13 cellular contexts compared by ENCODE assay signal in genomic region chr10:94344522-94345122, GRCh38.
DNase-seq lines count a peak whose midpoint lies in the region; ATAC-seq and TF ChIP-seq lines count a peak whose summit lies in the region.
"Had no signal": no experiment of that assay in that cellular context is flagged by ENCODE, and none has a peak within 500 bp of the region (broad histone marks: within the 10 kb centered on the region; RNA-seq: fewer than 3 reads in every experiment).

No MANE protein-coding gene starts in this region.

- H3K9ac ChIP-seq in OCI-LY3 (ENCODE audit: low read length): peak overlapping the region; percentile 57

- no peak overlapping the region for H2AFZ ChIP-seq in OCI-LY3 (ENCODE audit: low read depth, low read length)

- no peaks in the 10 kb centered on the region for H4K20me1 ChIP-seq in OCI-LY3 (ENCODE audit: insufficient read depth, low read length)

- peak overlapping the region; percentile 68 for H3K4me2 ChIP-seq in OCI-LY3 (ENCODE audit: low read length)

- peaks cover 44% of the 10 kb centered on the region for H3K36me3 ChIP-seq in OCI-LY3 (replicated peaks; ENCODE audit: low read depth, low read length)

- peak overlapping the region; percentile 95 for H3K27ac ChIP-seq in OCI-LY3 (ENCODE audit: low read length)
- H3K27ac ChIP-seq: C4-2B had no signal

- ATAC-seq in GM18517 (IDR thresholded peaks at IDR 0.05; ENCODE audit: unreplicated experiment) (peak; percentile 96), GM21447 (IDR thresholded peaks at IDR 0.05; ENCODE audit: unreplicated experiment) (peak; percentile 98), HG03095 (IDR thresholded peaks at IDR 0.05; ENCODE audit: unreplicated experiment) (peak; percentile 98)

- DNase-seq in D341Med (ENCODE audit: low spot score): no peak
- DNase-seq in globus pallidus (ENCODE audit: low spot score): no peak
- no peak for DNase-seq in erythroblast (lab: John Stamatoyannopoulos, UW)
- DNase-seq in NCI-H146 treated with DMSO at 0.1 percent for 48 hours (lab: John Stamatoyannopoulos, UW; ENCODE audit: unreplicated experiment): no peak
- DNase-seq: activated CD4-positive, alpha-beta memory T cell treated with anti-CD3 and anti-CD28 coated beads for 36 hours; amygdala; occipital lobe; stimulated activated CD4-positive, alpha-beta T cell treated with anti-CD3 and anti-CD28 coated beads, Interleukin-4, amount 100 ng/mL, for 1 hour had no signal

- H3K4me1 ChIP-seq in OCI-LY3 (ENCODE audit: low read length): peaks cover 41% of the 10 kb centered on the region

- no peak for TF ChIP-seq CTCF in OCI-LY3 (IDR thresholded peaks at IDR 0.05; ENCODE audit: low read depth, low read length)

- TF ChIP-seq POLR2A in erythroblast (IDR thresholded peaks at IDR 0.05; ENCODE audit: low read length): no peak

- H3K4me3 ChIP-seq in OCI-LY3 (ENCODE audit: low read length): peak overlapping the region; percentile 54

- H3K9me3 ChIP-seq in OCI-LY3 (ENCODE audit: insufficient read depth, low read length): no peaks in the 10 kb centered on the region

- H3K27me3 ChIP-seq in OCI-LY3 (ENCODE audit: low read depth, low read length): no peaks in the 10 kb centered on the region

- peaks cover 27% of the 10 kb centered on the region for H3K79me2 ChIP-seq in OCI-LY3 (ENCODE audit: low read length)
